Comparison of ENCODE assay signal across 15 cellular contexts in genomic region chr1:12446593-12446992, GRCh38.
DNase-seq lines count a peak whose midpoint lies in the region; ATAC-seq and TF ChIP-seq lines count a peak whose summit lies in the region.
"Had no signal": no experiment of that assay in that cellular context is flagged by ENCODE, and none has a peak within 500 bp of the region (broad histone marks: within the 10 kb centered on the region; RNA-seq: fewer than 3 reads in every experiment).

No MANE protein-coding gene starts in this region.

- H3K9me3 ChIP-seq in esophagus (ENCODE audit: control insufficient read depth in 2 of 2, insufficient read depth in 1 of 2, low read depth in 1 of 2, low read length in 1 of 2) (no peaks in the 10 kb centered on the region), prostate gland (no peaks in the 10 kb centered on the region)

- H3K4me1 ChIP-seq in esophagus (ENCODE audit: control insufficient read depth in 2 of 2, insufficient read depth in 2 of 2, low read length in 1 of 2): peaks cover 8 to 10% of the 10 kb centered on the region in 2 donors
- peaks cover 27% of the 10 kb centered on the region for H3K4me1 ChIP-seq in prostate gland (replicated peaks)

- H3K4me3 ChIP-seq in esophagus (ENCODE audit: low read depth in 1 of 2, low read length in 2 of 2) (no peak overlapping the region), prostate gland (no peak overlapping the region)

- peaks cover 43% of the 10 kb centered on the region for H3K4me1 Mint-ChIP-seq in activated CD8-positive, alpha-beta memory T cell treated with anti-CD3 and anti-CD28 coated beads, Interleukin-2, amount 10 ng/mL, durations not matched to agents 7 days and 5 days
- H3K4me1 Mint-ChIP-seq in type B pancreatic cell (ENCODE audit: unreplicated experiment): peaks cover 41% of the 10 kb centered on the region

- no peak for TF ChIP-seq POLR2A in prostate gland (IDR thresholded peaks at IDR 0.05)

- CTCF ChIA-PET in activated CD8-positive, alpha-beta memory T cell treated with anti-CD3 and anti-CD28 coated beads, Interleukin-2, amount 10 ng/mL, durations not matched to agents 7 days and 5 days (lab: Charles Lee): interaction anchor here (1.2 to 2.3 kb wide), 6 partner anchors 9 to 322 kb away, joined by 3 to 15 read pairs (median 4); partner anchors contain the start of gene DHRS3

- no peaks in the 10 kb centered on the region for H3K9me3 Mint-ChIP-seq in activated CD8-positive, alpha-beta memory T cell treated with anti-CD3 and anti-CD28 coated beads, Interleukin-2, amount 10 ng/mL, durations not matched to agents 7 days and 5 days (ENCODE audit: low read depth)
- H3K9me3 Mint-ChIP-seq in type B pancreatic cell: peaks cover 7% of the 10 kb centered on the region
- H3K9me3 Mint-ChIP-seq: activated T-helper 17 cell treated with anti-CD3 and anti-CD28 coated beads, Interleukin-2, amount 50 U/mL, for 72 hours had no signal

- H3K27me3 Mint-ChIP-seq in activated CD8-positive, alpha-beta memory T cell treated with anti-CD3 and anti-CD28 coated beads, Interleukin-2, amount 10 ng/mL, durations not matched to agents 7 days and 5 days: peaks cover 43% of the 10 kb centered on the region
- no peaks in the 10 kb centered on the region for H3K27me3 Mint-ChIP-seq in type B pancreatic cell
- H3K27me3 Mint-ChIP-seq: activated T-helper 17 cell treated with anti-CD3 and anti-CD28 coated beads, Interleukin-2, amount 50 U/mL, for 72 hours had no signal

- DNase-seq in activated CD8-positive, alpha-beta memory T cell treated with anti-CD3 and anti-CD28 coated beads for 24 hours: peak; percentile 47
- DNase-seq in activated CD8-positive, alpha-beta memory T cell treated with anti-CD3 and anti-CD28 coated beads, Interleukin-2, amount 10 ng/mL, durations not matched to agents 7 days and 5 days: no peak
- no peak for DNase-seq in prostate gland (ENCODE audit: low spot score)
- DNase-seq in type B pancreatic cell (ENCODE audit: extremely low spot score, unreplicated experiment): no peak
- DNase-seq in cerebellar cortex (ENCODE audit: low spot score): no peak
- no peak for DNase-seq in activated naive CD4-positive, alpha-beta T cell treated with Interleukin-2 at 50 U/mL for 16 hours
- DNase-seq: 8988T, hippocampal formation, islet precursor cell, NCI-H1417 treated with DMSO at 0.1 percent for 48 hours, OCI-M1, right cardiac atrium had no signal

- peak overlapping the region; percentile 22 to 89 for H3K27ac ChIP-seq in esophagus (ENCODE audit: low read depth in 2 of 2, low read length in 1 of 2)
- H3K27ac ChIP-seq in prostate gland: peak overlapping the region; percentile 78 to 81

- whole genome bisulfite sequencing in esophagus, 2 donors: 91 to 92% methylated on average over 2 of the region's 2 CpGs
- 89% methylated on average over 2 of the region's 2 CpGs for WGBS in prostate gland

- peaks cover 0 to 4% of the 10 kb centered on the region in 2 donors for H3K36me3 ChIP-seq in esophagus (ENCODE audit: control insufficient read depth in 2 of 2, insufficient read depth in 2 of 2, low read length in 1 of 2)
- H3K36me3 ChIP-seq in prostate gland: no peaks in the 10 kb centered on the region

- H3K27me3 ChIP-seq in esophagus (ENCODE audit: control insufficient read depth in 1 of 2, insufficient read depth in 2 of 2, low read length in 2 of 2) (no peaks in the 10 kb centered on the region), prostate gland (replicated peaks; ENCODE audit: insufficient read depth) (no peaks in the 10 kb centered on the region)

- TF ChIP-seq CTCF in prostate gland (IDR thresholded peaks at IDR 0.05): no peak
- TF ChIP-seq CTCF in type B pancreatic cell (conservative IDR thresholded peaks at IDR 0.05): no peak

- H3K36me3 Mint-ChIP-seq in activated CD8-positive, alpha-beta memory T cell treated with anti-CD3 and anti-CD28 coated beads, Interleukin-2, amount 10 ng/mL, durations not matched to agents 7 days and 5 days: peaks cover 60% of the 10 kb centered on the region
- peaks cover 32% of the 10 kb centered on the region for H3K36me3 Mint-ChIP-seq in type B pancreatic cell

- H3K27ac Mint-ChIP-seq in activated CD8-positive, alpha-beta memory T cell treated with anti-CD3 and anti-CD28 coated beads, Interleukin-2, amount 10 ng/mL, durations not matched to agents 7 days and 5 days: no peak overlapping the region
- H3K27ac Mint-ChIP-seq in type B pancreatic cell: peak overlapping the region; percentile 47
- H3K27ac Mint-ChIP-seq: activated T-helper 17 cell treated with anti-CD3 and anti-CD28 coated beads, Interleukin-2, amount 50 U/mL, for 72 hours had no signal

- no peak overlapping the region for H3K4me3 Mint-ChIP-seq in activated CD8-positive, alpha-beta memory T cell treated with anti-CD3 and anti-CD28 coated beads, Interleukin-2, amount 10 ng/mL, durations not matched to agents 7 days and 5 days
- no peak overlapping the region for H3K4me3 Mint-ChIP-seq in type B pancreatic cell
- H3K4me3 Mint-ChIP-seq: activated T-helper 17 cell treated with anti-CD3 and anti-CD28 coated beads, Interleukin-2, amount 50 U/mL, for 72 hours had no signal

- ATAC-seq in activated CD8-positive, alpha-beta memory T cell treated with anti-CD3 and anti-CD28 coated beads, Interleukin-2, amount 10 ng/mL, durations not matched to agents 7 days and 5 days: no peak
- no peak for ATAC-seq in GM18519 (IDR thresholded peaks at IDR 0.05; ENCODE audit: low FRiP score, unreplicated experiment)
- ATAC-seq: activated T-helper 17 cell treated with anti-CD3 and anti-CD28 coated beads, Interleukin-2, amount 50 U/mL, for 72 hours; right cardiac atrium had no signal

- intact Hi-C loops in prostate gland (cut with DNase I): loop anchor here (5.0 kb wide), 1 partner anchor 34 kb away; no protein-coding TSS in a partner anchor
